In the genomic region with DNA sequence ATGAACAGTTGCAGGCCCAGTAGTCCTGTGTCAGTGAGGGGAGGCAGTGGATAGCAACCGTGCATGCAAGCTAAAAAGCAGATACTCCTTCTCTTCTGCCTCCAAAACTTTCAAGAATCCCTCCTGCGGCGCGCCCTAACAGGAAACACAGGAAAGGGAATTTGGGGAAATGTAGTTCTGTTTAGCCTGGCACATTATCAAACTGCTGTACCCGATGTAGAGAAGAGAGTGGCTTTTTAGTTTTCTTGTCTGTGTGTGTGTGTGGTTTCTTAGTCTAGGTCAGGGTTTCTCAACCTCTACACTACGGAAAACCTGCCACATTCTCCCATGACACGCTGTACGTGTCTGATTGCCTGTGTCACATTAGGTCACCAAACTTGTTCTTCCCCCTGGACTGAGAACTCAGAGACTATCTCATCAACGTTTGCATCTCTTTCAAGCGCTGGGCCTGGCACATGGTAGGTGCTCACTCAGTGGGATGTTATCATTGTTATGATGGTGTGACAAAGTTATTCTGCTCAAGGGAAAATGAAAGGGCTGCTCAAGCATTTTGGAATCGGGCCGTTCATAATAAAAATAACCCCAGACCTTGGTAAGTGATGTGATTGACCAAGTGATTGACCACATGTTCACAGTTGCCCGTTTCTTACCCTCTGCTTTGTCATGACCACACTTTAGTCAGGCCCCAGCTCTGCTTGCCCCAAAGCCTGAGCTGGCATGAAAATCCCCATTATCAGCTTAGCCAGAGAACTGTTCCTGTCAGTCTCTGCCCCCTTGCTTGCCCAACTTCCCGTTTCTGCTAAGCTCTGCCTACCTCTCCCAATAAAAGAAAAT, we compare ENCODE assay signal across 8 cellular contexts. TPM values are rescaled to one million over a fixed set of nuclear protein-coding genes. Genes with fewer than 3 reads are reported as not detected.
A peak's percentile ranks its signal among the peaks of the same experiment; 100 is the strongest.
DNase-seq lines count a peak whose midpoint lies in the region; ATAC-seq lines count a peak whose summit lies in the region.

No MANE protein-coding gene starts in this region.

- H3K9ac ChIP-seq in subcutaneous abdominal adipose tissue (ENCODE audit: low read length in 5 of 5) = peak overlapping the region in 3 of 5 donors; percentile 1 to 41 (median 17)

- DNase-seq in activated CD4-positive, CD25-positive, alpha-beta regulatory T cell (lab: John Stamatoyannopoulos, UW) = no peak
- DNase-seq in SKM-1 treated with dmso at 0.1 percent for 144 hours (lab: John Stamatoyannopoulos, UW; ENCODE audit: unreplicated experiment) = peak; percentile 69
- no peak for DNase-seq in left ventricle myocardium superior
- DNase-seq in NCI-H2029 treated with DMSO at 0.1 percent for 48 hours (lab: John Stamatoyannopoulos, UW) = no peak
- no peak for DNase-seq in SW480 (ENCODE audit: low spot score)

- no peaks in the 10 kb centered on the region for H3K27me3 ChIP-seq in subcutaneous abdominal adipose tissue (ENCODE audit: control insufficient read depth in 5 of 5, insufficient read depth in 4 of 5, low read length in 5 of 5)

- peaks cover 8 to 30% (median 18%) of the 10 kb centered on the region in 5 donors for H3K4me1 ChIP-seq in subcutaneous abdominal adipose tissue (ENCODE audit: control insufficient read depth in 5 of 5, insufficient read depth in 5 of 5, low read length in 5 of 5)

- H3K36me3 ChIP-seq in subcutaneous abdominal adipose tissue (ENCODE audit: control insufficient read depth in 5 of 5, insufficient read depth in 5 of 5, low read length in 5 of 5) = no peaks in the 10 kb centered on the region

- peak overlapping the region; percentile 72 for H3K27ac ChIP-seq in subcutaneous abdominal adipose tissue (ENCODE audit: low read depth, low read length)

- H3K9me3 ChIP-seq in subcutaneous abdominal adipose tissue (ENCODE audit: control insufficient read depth in 5 of 5, low read length in 5 of 5) = no peaks in the 10 kb centered on the region

- intact Hi-C loops in left ventricle myocardium superior (cut with micrococcal nuclease) = no loop called here

- peak; percentile 33 to 46 for ATAC-seq in activated CD4-positive, CD25-positive, alpha-beta regulatory T cell treated with anti-CD3 and anti-CD28 coated beads, Interleukin-2, amount 50 U/mL, for 24 hours
- ATAC-seq in left ventricle myocardium superior (peak; percentile 45), HG03039 (IDR thresholded peaks at IDR 0.05; ENCODE audit: unreplicated experiment) (no peak)

- peak overlapping the region; percentile 34 to 53 (median 41) for H3K4me3 ChIP-seq in subcutaneous abdominal adipose tissue (ENCODE audit: low read depth in 1 of 5, low read length in 5 of 5)

RNA-seq across cellular contexts. Expression of a gene that starts 33.2 kb away (rescaled TPM):
- total RNA-seq in left ventricle myocardium superior = not detected
